Comparison of ENCODE assay signal across 10 cellular contexts in the genomic region with DNA sequence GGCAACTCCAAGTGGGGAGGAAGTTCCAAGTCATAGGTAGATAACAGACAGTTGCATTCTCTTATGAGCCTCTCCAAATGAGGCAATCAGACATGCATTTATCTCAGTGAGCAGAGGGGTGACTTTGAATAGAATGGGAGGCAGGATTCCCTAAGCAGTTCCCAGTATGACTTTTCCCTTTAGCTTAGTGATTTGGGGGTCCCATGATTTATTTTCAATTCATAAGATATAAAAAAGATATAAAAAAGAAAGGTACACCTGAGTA. TPM values are rescaled to one million over a fixed set of nuclear protein-coding genes. Genes with fewer than 3 reads are reported as not detected.
DNase-seq lines count a peak whose midpoint lies in the region; ATAC-seq and TF ChIP-seq lines count a peak whose summit lies in the region.
"Had no signal": no experiment of that assay in that cellular context is flagged by ENCODE, and none has a peak within 500 bp of the region (broad histone marks: within the 10 kb centered on the region; RNA-seq: fewer than 3 reads in every experiment).

No MANE protein-coding gene starts in this region.

- no peak overlapping the region for H3K27ac ChIP-seq in testis

- H3K4me1 Mint-ChIP-seq in activated CD4-positive, alpha-beta T cell treated with anti-CD3 and anti-CD28 coated beads for 36 hours, result peaks cover 13% of the 10 kb centered on the region
- peaks cover 12% of the 10 kb centered on the region for H3K4me1 Mint-ChIP-seq in activated CD8-positive, alpha-beta T cell treated with anti-CD3 and anti-CD28 coated beads for 36 hours (ENCODE audit: low read depth)
- H3K4me1 Mint-ChIP-seq in immature natural killer cell, result peaks cover 23 to 52% of the 10 kb centered on the region in 2 donors

- peak overlapping the region; percentile 85 to 96 for H3K4me3 ChIP-seq in testis

- peak overlapping the region; percentile 98 for H3K4me3 Mint-ChIP-seq in activated CD4-positive, alpha-beta T cell treated with anti-CD3 and anti-CD28 coated beads for 36 hours
- peak overlapping the region; percentile 98 for H3K4me3 Mint-ChIP-seq in activated CD8-positive, alpha-beta T cell treated with anti-CD3 and anti-CD28 coated beads for 36 hours
- peak overlapping the region; percentile 75 to 100 (median 99) for H3K4me3 Mint-ChIP-seq in immature natural killer cell

- no peak for ATAC-seq in activated CD4-positive, alpha-beta T cell treated with anti-CD3 and anti-CD28 coated beads for 36 hours
- no peak for ATAC-seq in activated CD8-positive, alpha-beta T cell treated with anti-CD3 and anti-CD28 coated beads for 36 hours
- no peak for ATAC-seq in GM18498 (IDR thresholded peaks at IDR 0.05; ENCODE audit: unreplicated experiment)
- ATAC-seq in GM21447 (IDR thresholded peaks at IDR 0.05; ENCODE audit: unreplicated experiment), result no peak

- no peaks in the 10 kb centered on the region for H3K9me3 ChIP-seq in testis

- H3K4me1 ChIP-seq in testis, result peaks cover 12% of the 10 kb centered on the region

- no peak for TF ChIP-seq CTCF in activated CD8-positive, alpha-beta T cell treated with anti-CD3 and anti-CD28 coated beads for 36 hours (IDR thresholded peaks at IDR 0.05)
- TF ChIP-seq CTCF in testis (IDR thresholded peaks at IDR 0.05), result no peak

- H3K36me3 Mint-ChIP-seq in activated CD4-positive, alpha-beta T cell treated with anti-CD3 and anti-CD28 coated beads for 36 hours (ENCODE audit: low read depth), result peaks cover 2% of the 10 kb centered on the region
- peaks cover 6% of the 10 kb centered on the region for H3K36me3 Mint-ChIP-seq in activated CD8-positive, alpha-beta T cell treated with anti-CD3 and anti-CD28 coated beads for 36 hours (ENCODE audit: low read depth)
- peaks cover 0 to 4% (median 0%) of the 10 kb centered on the region in 3 donors for H3K36me3 Mint-ChIP-seq in immature natural killer cell

- TF ChIP-seq POLR2A in testis (IDR thresholded peaks at IDR 0.05), result no peak

- H3K27me3 ChIP-seq in testis, result no peaks in the 10 kb centered on the region

- no peaks in the 10 kb centered on the region for H3K36me3 ChIP-seq in testis (ENCODE audit: low read depth, missing control alignments)

- CTCF ChIA-PET in activated CD4-positive, alpha-beta T cell treated with anti-CD3 and anti-CD28 coated beads for 36 hours (lab: Charles Lee), result interaction anchor here (0.7 kb wide), 1 partner anchor 771 kb away, joined by 3 read pairs; no protein-coding TSS in a partner anchor
- CTCF ChIA-PET in activated CD8-positive, alpha-beta T cell treated with anti-CD3 and anti-CD28 coated beads for 36 hours (lab: Charles Lee), result no interaction called here

- peak overlapping the region; percentile 56 for H3K27ac Mint-ChIP-seq in activated CD4-positive, alpha-beta T cell treated with anti-CD3 and anti-CD28 coated beads for 36 hours
- H3K27ac Mint-ChIP-seq in activated CD8-positive, alpha-beta T cell treated with anti-CD3 and anti-CD28 coated beads for 36 hours, result peak overlapping the region; percentile 69
- H3K27ac Mint-ChIP-seq in immature natural killer cell, result peak overlapping the region; percentile 91 to 100 (median 100)

- intact Hi-C loops in activated CD4-positive, alpha-beta T cell treated with anti-CD3 and anti-CD28 coated beads for 36 hours (cut with DNase I, micrococcal nuclease), result loop anchor here (1.0 to 5.0 kb wide), 7 partner anchors 54 to 943 kb away; a partner anchor contains a TSS
- intact Hi-C loops in activated CD8-positive, alpha-beta T cell treated with anti-CD3 and anti-CD28 coated beads for 36 hours (cut with micrococcal nuclease), result loop anchor here (2.0 kb wide), 1 partner anchor 52 kb away; no protein-coding TSS in a partner anchor
- intact Hi-C loops in testis (cut with DNase I; ENCODE audit: low total_unique reads), result no loop called here

- no peaks in the 10 kb centered on the region for H3K27me3 Mint-ChIP-seq in activated CD4-positive, alpha-beta T cell treated with anti-CD3 and anti-CD28 coated beads for 36 hours
- H3K27me3 Mint-ChIP-seq in activated CD8-positive, alpha-beta T cell treated with anti-CD3 and anti-CD28 coated beads for 36 hours, result no peaks in the 10 kb centered on the region
- H3K27me3 Mint-ChIP-seq in immature natural killer cell (ENCODE audit: low read depth in 3 of 3), result peaks cover 13 to 16% (median 13%) of the 10 kb centered on the region in 3 donors

- POLR2A ChIA-PET in activated CD4-positive, alpha-beta T cell treated with anti-CD3 and anti-CD28 coated beads for 36 hours (lab: Charles Lee), result no interaction called here
- POLR2A ChIA-PET in activated CD8-positive, alpha-beta T cell treated with anti-CD3 and anti-CD28 coated beads for 36 hours (lab: Charles Lee), result interaction anchor here (0.8 kb wide), 1 partner anchor 25 kb away, joined by 3 read pairs; no protein-coding TSS in a partner anchor

- no peaks in the 10 kb centered on the region for H3K9me3 Mint-ChIP-seq in activated CD4-positive, alpha-beta T cell treated with anti-CD3 and anti-CD28 coated beads for 36 hours (ENCODE audit: low read depth)
- H3K9me3 Mint-ChIP-seq in activated CD8-positive, alpha-beta T cell treated with anti-CD3 and anti-CD28 coated beads for 36 hours, result no peaks in the 10 kb centered on the region
- H3K9me3 Mint-ChIP-seq in immature natural killer cell, result no peaks in the 10 kb centered on the region

- no peak for DNase-seq in activated CD4-positive, alpha-beta T cell treated with anti-CD3 and anti-CD28 coated beads for 36 hours
- DNase-seq in activated CD4-positive, alpha-beta T cell treated with anti-CD3 and anti-CD28 coated beads, Interleukin-2, amount 50 U/mL, for 48 hours, result no peak
- no peak for DNase-seq in activated CD8-positive, alpha-beta T cell treated with anti-CD3 and anti-CD28 coated beads for 36 hours
- DNase-seq in immature natural killer cell (peak in 1 of 3 donors; percentile 3), testis (no peak), kidney glomerular epithelial cell (lab: John Stamatoyannopoulos, UW) (no peak)

RNA-seq across cellular contexts. Expression of a gene that starts 0.8 kb away (rescaled TPM):
- total RNA-seq in activated CD4-positive, alpha-beta T cell treated with anti-CD3 and anti-CD28 coated beads for 36 hours, result 10 to 100 TPM; 27.3 to 28.0 TPM
- total RNA-seq in activated CD8-positive, alpha-beta T cell treated with anti-CD3 and anti-CD28 coated beads for 36 hours, result 10 to 100 TPM; 28.6 to 30.8 TPM
- polyA plus RNA-seq in immature natural killer cell, result 10 to 100 TPM; 11.3 to 19.8 (median 14.2) TPM
- total RNA-seq in testis, result 10 to 100 TPM; 23.4 to 23.8 TPM
- 12.4 TPM for polyA plus RNA-seq in testis (ENCODE audit: insufficient read depth, low read depth, low replicate concordance)

RNA-seq across cellular contexts. Expression of a gene that starts 42.1 kb away (rescaled TPM):
- total RNA-seq in activated CD4-positive, alpha-beta T cell treated with anti-CD3 and anti-CD28 coated beads for 36 hours, result not detected
- total RNA-seq in activated CD8-positive, alpha-beta T cell treated with anti-CD3 and anti-CD28 coated beads for 36 hours, result not detected
- polyA plus RNA-seq in immature natural killer cell (not detected), testis (ENCODE audit: insufficient read depth, low read depth, low replicate concordance) (94.5 TPM)
- total RNA-seq in testis, result 10 to 100 TPM; 23.3 to 38.2 TPM
- total RNA-seq: Daoy; T-helper 2 cell treated with Interferon-gamma antibody and Interleukin-4, amounts not matched to agents 100 ng/mL and 5 ng/mL, for 36 hours had no signal

Comparison
In these comparisons a context has a peak if more than half of its experiments do, and no peak if none do; other contexts are left out.
1. RNA of a gene that starts 42.1 kb away (total RNA-seq): 23.3 to 38.2 TPM in testis; not detected in activated CD4-positive, alpha-beta T cell treated with anti-CD3 and anti-CD28 coated beads for 36 hours and not detected in activated CD8-positive, alpha-beta T cell treated with anti-CD3 and anti-CD28 coated beads for 36 hours; every median in the first group is over 10 times any median in the second.
2. Peak in every context shown above with its lines, with median percentiles within 50 percentile points of each other: H3K27ac Mint-ChIP-seq and H3K4me3 Mint-ChIP-seq.